8 cellular contexts compared by ENCODE assay signal in the genomic region with DNA sequence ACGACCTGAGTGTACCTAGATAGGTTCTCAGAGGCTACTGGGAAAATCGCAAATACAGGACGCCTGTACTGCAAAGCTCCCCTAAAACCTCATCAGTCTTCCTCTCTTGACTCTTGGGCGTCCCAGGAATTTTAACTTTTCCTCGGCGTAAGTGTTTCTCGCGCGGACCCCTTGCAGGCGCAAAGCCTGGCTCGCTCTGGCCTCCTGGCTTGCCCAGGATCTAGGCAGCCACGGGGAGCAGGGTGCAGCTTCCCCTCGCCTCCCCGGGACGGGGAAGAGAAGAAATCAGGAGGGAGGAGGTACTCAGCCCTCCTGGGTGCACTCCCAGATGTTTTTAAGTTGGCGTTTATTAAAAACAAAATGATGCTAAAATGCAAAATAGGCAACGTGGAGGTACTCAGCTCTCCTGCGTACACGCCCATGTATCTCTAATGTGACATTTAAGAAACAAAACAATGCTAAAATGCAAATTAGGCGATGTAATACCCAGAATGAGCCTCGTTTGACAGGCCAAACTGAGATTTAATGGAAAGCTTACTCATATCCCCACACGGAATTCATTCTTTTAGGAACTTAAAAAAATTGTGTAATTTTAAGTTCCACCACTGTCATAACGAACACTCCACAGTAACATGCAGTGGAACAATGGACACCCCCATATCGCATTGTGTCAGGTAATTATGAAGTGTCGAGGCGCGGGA. TPM values are rescaled to one million over a fixed set of nuclear protein-coding genes. Genes with fewer than 3 reads are reported as not detected.
DNase-seq lines count a peak whose midpoint lies in the region; ATAC-seq and TF ChIP-seq lines count a peak whose summit lies in the region.

No MANE protein-coding gene starts in this region.

- H3K27ac ChIP-seq in CD8-positive, alpha-beta memory T cell (ENCODE audit: low read depth, low read length): no peak overlapping the region

- H3K9me3 Mint-ChIP-seq in CD8-positive, alpha-beta memory T cell: peaks cover 0 to 2% (median 0%) of the 10 kb centered on the region in 5 donors
- no peaks in the 10 kb centered on the region for H3K9me3 Mint-ChIP-seq in osteocyte (ENCODE audit: unreplicated experiment)

- no peaks in the 10 kb centered on the region for H3K36me3 ChIP-seq in CD8-positive, alpha-beta memory T cell (ENCODE audit: insufficient read depth, low read length)

- CTCF ChIA-PET in CD8-positive, alpha-beta memory T cell (lab: Charles Lee): interaction anchor here (2.0 kb wide), 1 partner anchor 29 kb away, joined by 6 read pairs; a partner anchor contains a TSS

- peaks cover 16 to 34% (median 25%) of the 10 kb centered on the region in 3 donors for H3K4me1 Mint-ChIP-seq in CD8-positive, alpha-beta memory T cell
- peaks cover 8% of the 10 kb centered on the region for H3K4me1 Mint-ChIP-seq in osteocyte (ENCODE audit: unreplicated experiment)

- no peak for ATAC-seq in HG03135 (IDR thresholded peaks at IDR 0.05; ENCODE audit: unreplicated experiment)

- TF ChIP-seq CTCF in epithelial cell of proximal tubule (conservative IDR thresholded peaks at IDR 0.05; ENCODE audit: low read depth, low read length): no peak
- TF ChIP-seq CTCF in osteocyte (IDR thresholded peaks at IDR 0.05): no peak

- H3K27me3 ChIP-seq in CD8-positive, alpha-beta memory T cell (ENCODE audit: insufficient read depth, low read length, poor library complexity, severe bottlenecking): peaks cover 55% of the 10 kb centered on the region

- peak overlapping the region; percentile 44 for H3K4me3 ChIP-seq in CD8-positive, alpha-beta memory T cell (ENCODE audit: low read length)
- peak overlapping the region; percentile 78 for H3K4me3 ChIP-seq in epithelial cell of proximal tubule (ENCODE audit: low read depth, low read length)

- H3K9me3 ChIP-seq in CD8-positive, alpha-beta memory T cell (ENCODE audit: low read length): no peaks in the 10 kb centered on the region

- DNase-seq in CD8-positive, alpha-beta memory T cell: peak in 1 of 5 donors; percentile 15
- DNase-seq in NCI-H69 (lab: John Stamatoyannopoulos, UW): peak; percentile 75
- DNase-seq in epithelial cell of proximal tubule (ENCODE audit: low read depth): no peak
- no peak for DNase-seq in osteocyte (ENCODE audit: extremely low spot score, unreplicated experiment)
- DNase-seq in NCI-H146 treated with DMSO at 0.1 percent for 48 hours (lab: John Stamatoyannopoulos, UW; ENCODE audit: unreplicated experiment): no peak
- no peak for DNase-seq in EL
- no peak for DNase-seq in activated CD4-positive, alpha-beta T cell treated with anti-CD3 and anti-CD28 coated beads, Interleukin-2, amount 50 U/mL, for 1 hour

- peak overlapping the region in 5 of 8 donors; percentile 2 to 87 (median 52) for H3K27ac Mint-ChIP-seq in CD8-positive, alpha-beta memory T cell
- no peak overlapping the region for H3K27ac Mint-ChIP-seq in osteocyte (ENCODE audit: unreplicated experiment)

- POLR2A ChIA-PET in CD8-positive, alpha-beta memory T cell (lab: Charles Lee): interaction anchor here (0.5 kb wide), 1 partner anchor 117 kb away, joined by 3 read pairs; no protein-coding TSS in a partner anchor

- H3K27me3 Mint-ChIP-seq in CD8-positive, alpha-beta memory T cell: peaks cover 31 to 54% of the 10 kb centered on the region in 2 donors
- peaks cover 32% of the 10 kb centered on the region for H3K27me3 Mint-ChIP-seq in osteocyte (ENCODE audit: unreplicated experiment)

- H3K4me3 Mint-ChIP-seq in CD8-positive, alpha-beta memory T cell: peak overlapping the region; percentile 85 to 98 (median 90)
- H3K4me3 Mint-ChIP-seq in osteocyte (ENCODE audit: unreplicated experiment): peak overlapping the region; percentile 85

- peaks cover 0 to 5% (median 0%) of the 10 kb centered on the region in 3 donors for H3K36me3 Mint-ChIP-seq in CD8-positive, alpha-beta memory T cell
- no peaks in the 10 kb centered on the region for H3K36me3 Mint-ChIP-seq in osteocyte (ENCODE audit: unreplicated experiment)

- peaks cover 26% of the 10 kb centered on the region for H3K4me1 ChIP-seq in CD8-positive, alpha-beta memory T cell (ENCODE audit: insufficient read depth, low read length)

RNA-seq across cellular contexts. Expression of a gene that starts 1.6 kb away (rescaled TPM):
- total RNA-seq in CD8-positive, alpha-beta memory T cell: 1 to 10 TPM in 1 of 2 experiments, under 1 TPM in 1; 0.79 to 1.0 TPM
- polyA plus RNA-seq in CD8-positive, alpha-beta memory T cell: 0.30 TPM
- total RNA-seq in epithelial cell of proximal tubule (1.6 and 2.5 TPM in 2 replicates), osteocyte (6.1 and 7.4 TPM in 2 replicates)

RNA-seq across cellular contexts. Expression of a gene that starts 29.0 kb away (rescaled TPM):
- total RNA-seq in CD8-positive, alpha-beta memory T cell: 10 to 100 TPM; 13.7 to 14.2 TPM
- 13.4 TPM for polyA plus RNA-seq in CD8-positive, alpha-beta memory T cell
- total RNA-seq in epithelial cell of proximal tubule (6.9 and 7.4 TPM in 2 replicates), osteocyte (10.3 and 12.4 TPM in 2 replicates)
